Comparison of ENCODE assay signal across 20 cellular contexts in the genomic region with DNA sequence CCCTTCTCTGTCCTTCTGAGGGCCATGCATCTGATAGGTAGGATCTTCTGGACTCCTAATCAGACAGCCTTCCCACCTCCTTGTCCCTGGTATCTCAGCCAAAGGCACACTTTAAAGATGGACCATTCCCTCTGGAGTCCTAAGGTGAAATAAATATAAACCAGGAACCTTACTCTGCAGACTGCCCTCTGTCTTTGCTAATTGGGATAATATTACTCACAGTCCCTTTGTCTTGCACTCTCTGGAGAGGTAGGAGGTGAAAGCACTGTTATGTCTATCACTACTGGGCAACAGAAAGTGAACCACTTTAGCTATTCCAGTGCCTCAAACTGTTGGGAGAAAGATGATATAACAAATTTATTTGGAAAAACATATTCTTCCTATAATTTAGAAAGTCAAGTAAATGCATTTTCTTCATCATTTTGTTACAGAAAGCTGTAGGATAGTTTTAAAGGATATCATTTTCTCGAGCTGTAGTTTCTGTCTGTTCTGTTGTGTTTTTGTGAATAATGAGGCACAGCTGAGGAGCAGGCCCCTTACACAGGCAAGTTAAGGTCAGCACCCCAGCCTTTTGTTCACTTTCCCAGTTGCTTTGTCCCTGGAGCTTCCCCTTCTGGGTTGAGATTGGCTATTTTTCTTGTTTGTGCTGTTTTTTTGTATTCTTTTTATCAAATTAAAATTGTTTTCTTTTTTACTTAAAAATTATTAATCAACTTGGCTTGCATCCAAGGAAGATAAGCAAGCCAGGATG.
DNase-seq lines count a peak whose midpoint lies in the region; TF ChIP-seq lines count a peak whose summit lies in the region.
"Had no signal": no experiment of that assay in that cellular context is flagged by ENCODE, and none has a peak within 500 bp of the region (broad histone marks: within the 10 kb centered on the region; RNA-seq: fewer than 3 reads in every experiment).

No MANE protein-coding gene starts in this region.

- peak overlapping the region; percentile 98 for H2BK12ac ChIP-seq in trophoblast cell (ENCODE audit: low read length)

- H3K4me2 ChIP-seq in trophoblast cell (ENCODE audit: low read length), result no peak overlapping the region
- H3K4me2 ChIP-seq: GM23338, smooth muscle cell had no signal

- H3K9me3 ChIP-seq in SJCRH30 (replicated peaks) (no peaks in the 10 kb centered on the region), trophoblast cell (ENCODE audit: insufficient read depth, low read depth, low read length) (no peaks in the 10 kb centered on the region)

- H3K23ac ChIP-seq in trophoblast cell (ENCODE audit: low read length), result no peak overlapping the region

- no peak overlapping the region for H4K8ac ChIP-seq in trophoblast cell (ENCODE audit: low read depth, low read length)

- H3K4ac ChIP-seq in trophoblast cell (ENCODE audit: low read depth, low read length), result peak overlapping the region; percentile 9

- H4K12ac ChIP-seq in trophoblast cell (ENCODE audit: low read depth, low read length), result no peak overlapping the region

- H3K4me3 ChIP-seq in ACC112 (ENCODE audit: low read depth, low read length) (no peak overlapping the region), SJCRH30 (no peak overlapping the region), fibroblast of villous mesenchyme (ENCODE audit: low read depth, low read length) (no peak overlapping the region), trophoblast cell (ENCODE audit: low read depth, low read length) (no peak overlapping the region)
- H3K4me3 ChIP-seq: GM23338, smooth muscle cell had no signal

- no CpG with 5 or more reads among the region's 1 CpG for WGBS in trophoblast cell (ENCODE audit: extremely low coverage, insufficient coverage, insufficient read length)

- no peak overlapping the region for H3K18ac ChIP-seq in trophoblast cell (ENCODE audit: low read length)

- no peaks in the 10 kb centered on the region for H3K79me2 ChIP-seq in ACC112 (ENCODE audit: control insufficient read depth, insufficient read depth, low read length, unreplicated experiment)
- peaks cover 1% of the 10 kb centered on the region for H3K79me2 ChIP-seq in trophoblast cell (ENCODE audit: control insufficient read depth, insufficient read depth, low read length, poor library complexity)

- H3K36me3 ChIP-seq in ACC112 (ENCODE audit: insufficient read depth, low read length), result no peaks in the 10 kb centered on the region
- no peaks in the 10 kb centered on the region for H3K36me3 ChIP-seq in SJCRH30
- H3K36me3 ChIP-seq in trophoblast cell (ENCODE audit: control insufficient read depth in 1 of 2, insufficient read depth in 2 of 2, low read length in 2 of 2), result no peaks in the 10 kb centered on the region

- peak; percentile 2 for TF ChIP-seq CTCF in fibroblast of villous mesenchyme (IDR thresholded peaks at IDR 0.05; ENCODE audit: insufficient read depth, low read depth, low read length)

- H2BK120ac ChIP-seq in trophoblast cell (ENCODE audit: insufficient read depth, low read length, poor library complexity), result peak overlapping the region; percentile 97

- peaks cover 60% of the 10 kb centered on the region for H3K4me1 ChIP-seq in ACC112 (ENCODE audit: control insufficient read depth, insufficient read depth, low read length, unreplicated experiment)
- peaks cover 63% of the 10 kb centered on the region for H3K4me1 ChIP-seq in SJCRH30
- H3K4me1 ChIP-seq in trophoblast cell (ENCODE audit: control insufficient read depth in 1 of 2, insufficient read depth in 2 of 2, low read length in 2 of 2), result peaks cover 4 to 21% of the 10 kb centered on the region in 2 experiments

- no peak overlapping the region for H3K9ac ChIP-seq in trophoblast cell (ENCODE audit: low read length)

- H3K27me3 ChIP-seq in ACC112 (ENCODE audit: insufficient read depth, low read length) (no peaks in the 10 kb centered on the region), SJCRH30 (no peaks in the 10 kb centered on the region), trophoblast cell (ENCODE audit: insufficient read depth, low read length) (no peaks in the 10 kb centered on the region)

- peaks cover 19% of the 10 kb centered on the region for H3K79me1 ChIP-seq in trophoblast cell (ENCODE audit: low read length)

- H3K27ac ChIP-seq in ACC112 (ENCODE audit: low read depth, low read length), result no peak overlapping the region
- H3K27ac ChIP-seq in SJCRH30, result peak overlapping the region; percentile 32
- no peak overlapping the region for H3K27ac ChIP-seq in trophoblast cell (ENCODE audit: low read depth, low read length)
- H3K27ac ChIP-seq: HL-60 had no signal

- no peak overlapping the region for H2AK5ac ChIP-seq in trophoblast cell (ENCODE audit: low read length)

- H2BK5ac ChIP-seq in trophoblast cell (ENCODE audit: low read depth, low read length, poor library complexity), result peak overlapping the region; percentile 81

- H3K14ac ChIP-seq in trophoblast cell (ENCODE audit: low read length), result no peak overlapping the region

- H2AFZ ChIP-seq in ACC112 (ENCODE audit: low read length, unreplicated experiment), result peak overlapping the region; percentile 52
- no peak overlapping the region for H2AFZ ChIP-seq in trophoblast cell (ENCODE audit: insufficient read depth, low read length, poor library complexity)
- H2AFZ ChIP-seq: GM23338 had no signal

- H4K91ac ChIP-seq in trophoblast cell (ENCODE audit: low read depth, low read length), result peak overlapping the region; percentile 89

- DNase-seq in SJCRH30 (peak; percentile 31 to 58), fibroblast of villous mesenchyme (ENCODE audit: low read depth) (no peak), trophoblast cell (no peak), hippocampal formation (lab: John Stamatoyannopoulos, UW) (no peak), foreskin melanocyte (no peak), OCI-M2 (lab: John Stamatoyannopoulos, UW; ENCODE audit: unreplicated experiment) (no peak)
- DNase-seq in activated T-cell treated with anti-CD3 and anti-CD28 coated beads, Interleukin-2, amount 50 U/mL, for 1 hour, result no peak
- DNase-seq: activated CD4-positive, alpha-beta T cell treated with anti-CD3 and anti-CD28 coated beads, Interleukin-2, amount 50 U/mL, for 4 hours; activated effector memory CD4-positive, alpha-beta T cell treated with Interleukin-2 at 50 U/mL for 16 hours; AML-193; DMS79 treated with DMSO at 0.1 percent for 48 hours; MV-4-11; naive thymus-derived CD4-positive, alpha-beta T cell; NCI-H446; PC-3; T-helper 2 cell had no signal

Comparison
In these comparisons a context has a peak if more than half of its experiments do, and no peak if none do; other contexts are left out.
1. DNase-seq: peak in SJCRH30 (2 of 2); none in fibroblast of villous mesenchyme (single experiment), trophoblast cell (0 of 2), hippocampal formation (0 of 2), foreskin melanocyte (single experiment), activated T-cell treated with anti-CD3 and anti-CD28 coated beads, Interleukin-2, amount 50 U/mL, for 1 hour (single experiment) and OCI-M2 (single experiment).